8 cellular contexts compared by ENCODE assay signal in the genomic region with DNA sequence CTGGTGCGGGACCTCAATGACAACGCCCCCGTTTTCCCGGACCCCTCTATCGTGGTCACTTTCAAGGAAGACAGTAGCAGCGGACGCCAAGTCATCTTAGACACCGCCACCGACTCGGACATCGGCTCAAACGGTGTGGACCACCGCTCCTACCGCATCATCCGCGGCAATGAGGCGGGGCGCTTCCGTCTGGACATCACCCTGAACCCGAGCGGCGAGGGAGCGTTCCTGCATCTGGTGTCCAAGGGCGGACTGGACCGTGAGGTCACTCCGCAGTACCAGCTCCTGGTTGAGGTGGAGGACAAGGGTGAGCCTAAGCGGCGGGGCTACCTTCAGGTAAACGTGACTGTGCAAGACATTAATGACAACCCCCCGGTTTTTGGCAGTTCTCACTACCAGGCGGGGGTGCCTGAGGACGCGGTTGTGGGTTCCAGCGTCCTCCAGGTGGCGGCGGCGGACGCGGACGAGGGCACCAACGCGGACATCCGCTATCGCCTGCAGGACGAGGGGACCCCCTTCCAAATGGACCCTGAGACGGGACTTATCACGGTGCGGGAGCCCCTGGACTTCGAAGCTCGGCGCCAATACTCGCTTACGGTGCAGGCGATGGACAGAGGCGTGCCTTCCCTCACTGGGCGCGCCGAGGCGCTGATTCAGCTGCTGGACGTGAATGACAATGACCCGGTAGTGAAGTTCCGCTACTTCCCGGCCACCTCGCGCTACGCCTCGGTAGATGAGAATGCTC. TPM values are rescaled to one million over a fixed set of nuclear protein-coding genes. Genes with fewer than 3 reads are reported as not detected.
A peak's percentile ranks its signal among the peaks of the same experiment; 100 is the strongest.
DNase-seq lines count a peak whose midpoint lies in the region; ATAC-seq and TF ChIP-seq lines count a peak whose summit lies in the region.

No MANE protein-coding gene starts in this region.

- H3K4me3 Mint-ChIP-seq in activated naive CD8-positive, alpha-beta T cell, result peak overlapping the region; percentile 82
- H3K4me3 Mint-ChIP-seq in activated naive CD8-positive, alpha-beta T cell treated with anti-CD3 and anti-CD28 coated beads for 36 hours, result no peak overlapping the region
- H3K4me3 Mint-ChIP-seq in activated T-helper 17 cell treated with anti-CD3 and anti-CD28 coated beads, Interleukin-2, amount 50 U/mL, for 72 hours, result peak overlapping the region; percentile 77

- peaks cover 17% of the 10 kb centered on the region for H3K27me3 ChIP-seq in hepatocyte
- H3K27me3 ChIP-seq in prostate gland (replicated peaks; ENCODE audit: insufficient read depth), result no peaks in the 10 kb centered on the region

- H3K4me1 ChIP-seq in hepatocyte (ENCODE audit: insufficient read depth) (no peaks in the 10 kb centered on the region), prostate gland (replicated peaks) (no peaks in the 10 kb centered on the region)

- H3K9me2 ChIP-seq in hepatocyte (replicated peaks; ENCODE audit: insufficient read depth), result no peaks in the 10 kb centered on the region

- H3K27ac ChIP-seq in hepatocyte, result peak overlapping the region; percentile 94
- peak overlapping the region; percentile 78 to 81 for H3K27ac ChIP-seq in prostate gland

- no peaks in the 10 kb centered on the region for H3K9me3 ChIP-seq in hepatocyte (ENCODE audit: low read depth)
- no peaks in the 10 kb centered on the region for H3K9me3 ChIP-seq in prostate gland

- H2AFZ ChIP-seq in hepatocyte, result peak overlapping the region; percentile 30

- no peak overlapping the region for H3K27ac Mint-ChIP-seq in activated naive CD8-positive, alpha-beta T cell
- no peak overlapping the region for H3K27ac Mint-ChIP-seq in activated naive CD8-positive, alpha-beta T cell treated with anti-CD3 and anti-CD28 coated beads for 36 hours
- no peak overlapping the region for H3K27ac Mint-ChIP-seq in activated T-helper 17 cell treated with anti-CD3 and anti-CD28 coated beads, Interleukin-2, amount 50 U/mL, for 72 hours

- 1% methylated on average over 66 of the region's 67 CpGs for WGBS in hepatocyte (ENCODE audit: low lambda C conversion rate, missing lambda C conversion rate)
- 2% methylated on average over 61 of the region's 67 CpGs for WGBS in prostate gland

- TF ChIP-seq CTCF in hepatocyte (IDR thresholded peaks at IDR 0.05; ENCODE audit: poor library complexity) (peak; percentile 35), prostate gland (IDR thresholded peaks at IDR 0.05) (peak in 1 of 4 experiments; percentile 18)

- H3K27me3 Mint-ChIP-seq in activated naive CD8-positive, alpha-beta T cell, result peaks cover 43% of the 10 kb centered on the region
- H3K27me3 Mint-ChIP-seq in activated naive CD8-positive, alpha-beta T cell treated with anti-CD3 and anti-CD28 coated beads for 36 hours, result peaks cover 67% of the 10 kb centered on the region
- peaks cover 46% of the 10 kb centered on the region for H3K27me3 Mint-ChIP-seq in activated T-helper 17 cell treated with anti-CD3 and anti-CD28 coated beads, Interleukin-2, amount 50 U/mL, for 72 hours

- H3K4me3 ChIP-seq in hepatocyte, result peak overlapping the region; percentile 98
- H3K4me3 ChIP-seq in prostate gland, result peak overlapping the region; percentile 69 to 76

- H3K79me2 ChIP-seq in hepatocyte, result peaks cover 65% of the 10 kb centered on the region

- DNase-seq in activated naive CD8-positive, alpha-beta T cell treated with anti-CD3 and anti-CD28 coated beads for 36 hours, result no peak
- DNase-seq in hepatocyte (ENCODE audit: low spot score), result peak; percentile 40
- DNase-seq in prostate gland (ENCODE audit: low spot score), result no peak
- no peak for DNase-seq in GOT3 (lab: John Stamatoyannopoulos, UW)
- no peak for DNase-seq in stimulated activated CD4-positive, alpha-beta T cell treated with anti-CD3 and anti-CD28 coated beads, Interleukin-2, amount 100 ng/mL, for 48 hours

- H3K4me1 Mint-ChIP-seq in activated naive CD8-positive, alpha-beta T cell (ENCODE audit: low read depth), result peaks cover 33% of the 10 kb centered on the region
- H3K4me1 Mint-ChIP-seq in activated naive CD8-positive, alpha-beta T cell treated with anti-CD3 and anti-CD28 coated beads for 36 hours, result peaks cover 31% of the 10 kb centered on the region
- H3K4me1 Mint-ChIP-seq in activated T-helper 17 cell treated with anti-CD3 and anti-CD28 coated beads, Interleukin-2, amount 50 U/mL, for 72 hours, result peaks cover 11% of the 10 kb centered on the region

- intact Hi-C loops in prostate gland (cut with DNase I), result loop anchor here (2.0 to 10.0 kb wide), 5 partner anchors 75 to 1638 kb away; no protein-coding TSS in a partner anchor

- peak overlapping the region; percentile 90 for H3K4me2 ChIP-seq in hepatocyte

- TF ChIP-seq POLR2A in prostate gland (IDR thresholded peaks at IDR 0.05), result no peak

- H3K36me3 Mint-ChIP-seq in activated naive CD8-positive, alpha-beta T cell, result no peaks in the 10 kb centered on the region
- no peaks in the 10 kb centered on the region for H3K36me3 Mint-ChIP-seq in activated naive CD8-positive, alpha-beta T cell treated with anti-CD3 and anti-CD28 coated beads for 36 hours
- H3K36me3 Mint-ChIP-seq in activated T-helper 17 cell treated with anti-CD3 and anti-CD28 coated beads, Interleukin-2, amount 50 U/mL, for 72 hours (ENCODE audit: low read depth), result no peaks in the 10 kb centered on the region

- H4K20me1 ChIP-seq in hepatocyte (ENCODE audit: insufficient read depth, poor library complexity, severe bottlenecking), result peaks cover 43% of the 10 kb centered on the region

- no peaks in the 10 kb centered on the region for H3K9me3 Mint-ChIP-seq in activated naive CD8-positive, alpha-beta T cell (ENCODE audit: low read depth)
- H3K9me3 Mint-ChIP-seq in activated naive CD8-positive, alpha-beta T cell treated with anti-CD3 and anti-CD28 coated beads for 36 hours, result no peaks in the 10 kb centered on the region
- no peaks in the 10 kb centered on the region for H3K9me3 Mint-ChIP-seq in activated T-helper 17 cell treated with anti-CD3 and anti-CD28 coated beads, Interleukin-2, amount 50 U/mL, for 72 hours

- H3K36me3 ChIP-seq in hepatocyte (replicated peaks; ENCODE audit: insufficient read depth, low read depth) (no peaks in the 10 kb centered on the region), prostate gland (no peaks in the 10 kb centered on the region)

- ATAC-seq in activated T-helper 17 cell treated with anti-CD3 and anti-CD28 coated beads, Interleukin-2, amount 50 U/mL, for 72 hours (replicated peaks), result no peak
- no peak for ATAC-seq in GM21526 (IDR thresholded peaks at IDR 0.05; ENCODE audit: low FRiP score, unreplicated experiment)

RNA-seq across cellular contexts. Expression of gene FAT4, which starts 2.2 kb away (rescaled TPM):
- not detected for total RNA-seq in activated naive CD8-positive, alpha-beta T cell treated with anti-CD3 and anti-CD28 coated beads for 36 hours
- total RNA-seq in activated T-helper 17 cell treated with anti-CD3 and anti-CD28 coated beads, Interleukin-2, amount 50 U/mL, for 72 hours, result not detected
- total RNA-seq in hepatocyte, result 59.5 and 61.8 TPM in 2 replicates
- polyA plus RNA-seq in hepatocyte, result 2.9 and 3.3 TPM in 2 replicates
- 10 to 100 TPM in 1 of 2 donors, 1 to 10 TPM in 1; 5.4 to 10.3 TPM for total RNA-seq in prostate gland

Comparison
In these comparisons a context has a peak if more than half of its experiments do, and no peak if none do; other contexts are left out.
1. RNA of gene FAT4, which starts 2.2 kb away (total RNA-seq): 59.5 to 61.8 TPM in hepatocyte and 5.4 to 10.3 TPM in prostate gland; not detected in activated naive CD8-positive, alpha-beta T cell treated with anti-CD3 and anti-CD28 coated beads for 36 hours and not detected in activated T-helper 17 cell treated with anti-CD3 and anti-CD28 coated beads, Interleukin-2, amount 50 U/mL, for 72 hours; every median in the first group is over 4 times any median in the second.